9 cellular contexts compared by ENCODE assay signal in the genomic region with DNA sequence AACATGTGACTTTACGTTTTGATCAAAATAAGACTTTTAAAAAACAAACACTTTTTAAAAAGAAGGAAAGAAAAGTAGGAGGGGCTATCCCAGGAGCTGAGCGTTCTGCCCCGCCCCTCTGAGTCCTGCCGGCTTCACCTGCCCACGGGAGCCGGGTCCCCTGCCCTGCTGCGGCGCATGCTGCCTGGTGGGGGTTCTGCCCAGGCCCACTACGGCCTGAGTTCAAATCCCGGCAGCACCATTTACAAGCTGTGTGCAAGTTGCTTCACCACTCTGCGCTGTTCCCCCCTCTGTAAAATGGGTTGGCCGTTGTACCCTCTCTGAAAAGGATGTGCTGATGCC. TPM values are rescaled to one million over a fixed set of nuclear protein-coding genes. Genes with fewer than 3 reads are reported as not detected.
A peak's percentile ranks its signal among the peaks of the same experiment; 100 is the strongest.
DNase-seq lines count a peak whose midpoint lies in the region; ATAC-seq and TF ChIP-seq lines count a peak whose summit lies in the region.
"Had no signal": no experiment of that assay in that cellular context is flagged by ENCODE, and none has a peak within 500 bp of the region (broad histone marks: within the 10 kb centered on the region; RNA-seq: fewer than 3 reads in every experiment).

No MANE protein-coding gene starts in this region.

- H4K8ac ChIP-seq in mesenchymal stem cell (ENCODE audit: low read length) = peak overlapping the region; percentile 33

- H3K4me2 ChIP-seq in mesenchymal stem cell (ENCODE audit: low read length, poor library complexity, severe bottlenecking) = peak overlapping the region; percentile 84

- peak overlapping the region; percentile 47 for H3K4me3 ChIP-seq in colonic mucosa
- H3K4me3 ChIP-seq in mesenchymal stem cell (ENCODE audit: insufficient read depth in 1 of 2, low read depth in 1 of 2, low read length in 2 of 2) = peak overlapping the region in 1 of 2 experiments; percentile 71
- peak overlapping the region; percentile 65 for H3K4me3 ChIP-seq in upper lobe of right lung

- H2AFZ ChIP-seq in mesenchymal stem cell (ENCODE audit: low read depth, low read length) = no peak overlapping the region

- H3K4me1 Mint-ChIP-seq in activated T-cell treated with anti-CD3 and anti-CD28 coated beads, Interleukin-2, amount 50 U/mL, for 4 hours (ENCODE audit: low read depth) = peaks cover 17% of the 10 kb centered on the region

- no peak for DNase-seq in activated T-cell treated with anti-CD3 and anti-CD28 coated beads, Interleukin-2, amount 50 U/mL, for 4 hours
- DNase-seq in activated T-cell treated with anti-CD3 and anti-CD28 coated beads for 4 hours = no peak
- peak; percentile 61 for DNase-seq in colonic mucosa
- no peak for DNase-seq in mesenchymal stem cell
- DNase-seq in upper lobe of right lung = no peak
- no peak for DNase-seq in activated CD4-positive, CD25-positive, alpha-beta regulatory T cell (lab: John Stamatoyannopoulos, UW)
- DNase-seq in NCI-H1092 treated with DMSO at 0.1 percent for 48 hours (lab: John Stamatoyannopoulos, UW) = no peak
- DNase-seq: NCI-H446 treated with DMSO at 0.1 percent for 48 hours had no signal

- H3K36me3 Mint-ChIP-seq in activated T-cell treated with anti-CD3 and anti-CD28 coated beads, Interleukin-2, amount 50 U/mL, for 4 hours (ENCODE audit: insufficient read depth) = no peaks in the 10 kb centered on the region

- peaks cover 60% of the 10 kb centered on the region for H3K79me1 ChIP-seq in mesenchymal stem cell (replicated peaks; ENCODE audit: low read length, poor library complexity, severe bottlenecking)

- H3K23ac ChIP-seq in mesenchymal stem cell (ENCODE audit: low read length in 2 of 2) = peak overlapping the region in 1 of 2 experiments; percentile 75

- peak overlapping the region; percentile 62 for H3K27ac ChIP-seq in colonic mucosa
- H3K27ac ChIP-seq in mesenchymal stem cell (ENCODE audit: low read length, poor library complexity, severe bottlenecking) = peak overlapping the region; percentile 56
- peak overlapping the region; percentile 79 for H3K27ac ChIP-seq in upper lobe of right lung

- H2BK15ac ChIP-seq in mesenchymal stem cell (ENCODE audit: low read depth, poor library complexity, severe bottlenecking) = peak overlapping the region; percentile 66

- H3K9ac ChIP-seq in colonic mucosa (ENCODE audit: low read depth in 2 of 2, low read length in 2 of 2) (peak overlapping the region in 1 of 2 donors; percentile 27), mesenchymal stem cell (ENCODE audit: low read length) (peak overlapping the region; percentile 83)

- intact Hi-C loops in colonic mucosa (cut with DNase I) = no loop called here
- intact Hi-C loops in upper lobe of right lung (cut with DNase I) = no loop called here

- H3K9me3 ChIP-seq in colonic mucosa = no peaks in the 10 kb centered on the region
- H3K9me3 ChIP-seq in mesenchymal stem cell (ENCODE audit: control insufficient read depth, low read length) = no peaks in the 10 kb centered on the region
- H3K9me3 ChIP-seq in upper lobe of right lung = no peaks in the 10 kb centered on the region

- H3K36me3 ChIP-seq in colonic mucosa (peaks cover 9% of the 10 kb centered on the region), mesenchymal stem cell (ENCODE audit: control insufficient read depth in 1 of 2, insufficient read depth in 2 of 2, low read depth in 1 of 2, low read length in 2 of 2) (peaks cover 41 to 47% of the 10 kb centered on the region in 2 experiments), upper lobe of right lung (peaks cover 27% of the 10 kb centered on the region)

- no peak overlapping the region for H3K14ac ChIP-seq in mesenchymal stem cell (ENCODE audit: low read length in 2 of 2)

- ATAC-seq in activated T-cell treated with anti-CD3 and anti-CD28 coated beads, Interleukin-2, amount 50 U/mL, for 4 hours = peak; percentile 4 to 22
- ATAC-seq in upper lobe of right lung = peak; percentile 13
- ATAC-seq in GM18858 (IDR thresholded peaks at IDR 0.05; ENCODE audit: unreplicated experiment) = no peak

- H2BK120ac ChIP-seq in mesenchymal stem cell (ENCODE audit: low read depth, low read length) = no peak overlapping the region

- H3K4ac ChIP-seq in mesenchymal stem cell (ENCODE audit: low read depth in 1 of 2, low read length in 2 of 2) = peak overlapping the region in 1 of 2 experiments; percentile 81

- peaks cover 12% of the 10 kb centered on the region for H3K27me3 Mint-ChIP-seq in activated T-cell treated with anti-CD3 and anti-CD28 coated beads, Interleukin-2, amount 50 U/mL, for 4 hours (ENCODE audit: low read depth)

- peak overlapping the region in 1 of 2 experiments; percentile 80 for H2BK12ac ChIP-seq in mesenchymal stem cell (ENCODE audit: low read length in 2 of 2)

- TF ChIP-seq CTCF in colonic mucosa (IDR thresholded peaks at IDR 0.05) (no peak), upper lobe of right lung (IDR thresholded peaks at IDR 0.05) (no peak)

- H4K91ac ChIP-seq in mesenchymal stem cell (ENCODE audit: low read length) = peak overlapping the region; percentile 19

- no peaks in the 10 kb centered on the region for H3K27me3 ChIP-seq in colonic mucosa
- no peaks in the 10 kb centered on the region for H3K27me3 ChIP-seq in mesenchymal stem cell (ENCODE audit: control insufficient read depth in 1 of 2, insufficient read depth in 1 of 2, low read length in 2 of 2)
- H3K27me3 ChIP-seq in upper lobe of right lung = no peaks in the 10 kb centered on the region

- H3K9me3 Mint-ChIP-seq in activated T-cell treated with anti-CD3 and anti-CD28 coated beads, Interleukin-2, amount 50 U/mL, for 4 hours = no peaks in the 10 kb centered on the region

- peak overlapping the region; percentile 66 for H3K4me3 Mint-ChIP-seq in activated T-cell treated with anti-CD3 and anti-CD28 coated beads, Interleukin-2, amount 50 U/mL, for 4 hours

- H3K4me1 ChIP-seq in colonic mucosa (peaks cover 9% of the 10 kb centered on the region), mesenchymal stem cell (ENCODE audit: control insufficient read depth, insufficient read depth, low read depth, low read length) (peaks cover 43% of the 10 kb centered on the region), upper lobe of right lung (peaks cover 73% of the 10 kb centered on the region)

- WGBS in mesenchymal stem cell = 18% methylated on average over 12 of the region's 12 CpGs

- peak overlapping the region; percentile 34 to 94 for H3K18ac ChIP-seq in mesenchymal stem cell (ENCODE audit: low read depth in 1 of 2, low read length in 2 of 2)

- no peak overlapping the region for H2AK5ac ChIP-seq in mesenchymal stem cell (ENCODE audit: low read length, severe bottlenecking)

- H2BK5ac ChIP-seq in mesenchymal stem cell (ENCODE audit: low read depth, low read length, poor library complexity, severe bottlenecking) = no peak overlapping the region

RNA-seq across cellular contexts. Expression of a gene that starts 31.1 kb away (rescaled TPM):
- 1 to 10 TPM; 1.3 to 2.0 (median 1.9) TPM for total RNA-seq in activated T-cell treated with anti-CD3 and anti-CD28 coated beads, Interleukin-2, amount 50 U/mL, for 4 hours
- total RNA-seq in colonic mucosa (100 to 1,000 TPM; 413 to 553 TPM), upper lobe of right lung (464 TPM)
- polyA plus RNA-seq in mesenchymal stem cell (2013, experiment 1 of 2) = 196 TPM
- polyA plus RNA-seq in mesenchymal stem cell (2013, experiment 2 of 2) = 192 TPM

Comparison
In these comparisons a context has a peak if more than half of its experiments do, and no peak if none do; other contexts are left out.
1. RNA of a gene that starts 31.1 kb away (total RNA-seq): 413 to 553 TPM in colonic mucosa and 464 TPM in upper lobe of right lung (single experiment); 1.3 to 2.0 TPM in activated T-cell treated with anti-CD3 and anti-CD28 coated beads, Interleukin-2, amount 50 U/mL, for 4 hours; every median in the first group is over 100 times any median in the second.
2. Peak in every context shown above with its lines, with median percentiles within 50 percentile points of each other: H3K27ac ChIP-seq.